Comparison of ENCODE assay signal across 8 cellular contexts in the genomic region with DNA sequence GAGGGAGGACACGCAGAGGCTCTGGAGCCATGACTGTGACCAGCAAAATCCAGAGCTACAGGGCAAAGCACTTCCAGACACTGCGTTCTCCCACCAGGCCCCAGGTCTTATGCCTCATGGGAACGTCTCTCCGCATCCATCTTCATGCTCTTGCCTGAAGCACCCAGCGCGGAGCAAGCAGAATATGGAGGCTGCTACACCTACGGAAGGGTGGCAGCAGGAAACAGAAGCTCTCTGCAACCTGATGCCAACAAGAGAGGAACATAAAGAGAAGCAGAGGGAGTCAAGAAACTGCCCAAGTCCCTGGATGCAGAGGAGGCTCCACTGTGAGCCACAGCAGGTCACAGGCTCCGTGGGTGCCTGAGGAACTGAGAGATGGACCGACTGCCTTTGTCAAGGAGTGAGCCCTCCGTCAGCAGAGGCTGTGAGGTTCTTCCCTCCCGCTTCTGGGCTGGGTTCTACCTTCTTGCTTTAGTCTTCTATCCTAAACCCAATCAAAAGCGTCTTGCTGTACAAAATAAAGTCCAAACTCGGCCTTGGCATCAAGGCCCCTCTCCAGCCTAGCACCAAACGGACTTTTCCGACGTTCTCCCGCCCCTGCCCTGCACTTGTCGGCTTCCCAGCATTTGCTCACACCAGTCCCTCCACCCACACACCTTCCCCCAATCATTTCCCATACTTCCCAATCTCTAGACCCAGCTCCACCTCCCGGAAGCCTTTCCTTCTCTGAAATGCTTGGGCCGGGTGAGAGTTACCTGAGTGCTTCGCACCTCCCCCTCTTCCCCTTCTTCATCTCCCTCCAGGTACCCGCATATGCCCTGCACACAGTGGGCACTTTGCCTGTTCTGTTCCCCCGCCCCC. TPM values are rescaled to one million over a fixed set of nuclear protein-coding genes. Genes with fewer than 3 reads are reported as not detected.
DNase-seq lines count a peak whose midpoint lies in the region; TF ChIP-seq lines count a peak whose summit lies in the region.

No MANE protein-coding gene starts in this region.

- H3K9ac ChIP-seq in mammary epithelial cell (ENCODE audit: insufficient read depth, low read length): peak overlapping the region; percentile 62
- peak overlapping the region; percentile 12 to 73 for H3K9ac ChIP-seq in liver (ENCODE audit: low read depth in 1 of 2, low read length in 2 of 2)

- peaks cover 40% of the 10 kb centered on the region for H3K36me3 ChIP-seq in A673 (ENCODE audit: insufficient read depth, low read length, poor library complexity, severe bottlenecking)
- H3K36me3 ChIP-seq in mammary epithelial cell (ENCODE audit: insufficient read depth, low read length): peaks cover 19% of the 10 kb centered on the region
- H3K36me3 ChIP-seq in liver (ENCODE audit: control insufficient read depth in 4 of 4, insufficient read depth in 3 of 4, low read depth in 1 of 4, low read length in 3 of 4): peaks cover 1 to 13% (median 7%) of the 10 kb centered on the region in 4 donors
- H3K36me3 ChIP-seq in thyroid gland: no peaks in the 10 kb centered on the region

- H2AFZ ChIP-seq in mammary epithelial cell (ENCODE audit: low read depth, low read length): peak overlapping the region; percentile 77

- TF ChIP-seq RAD21 in liver (IDR thresholded peaks at IDR 0.05): peak in 1 of 2 donors; percentile 16

- intact Hi-C loops in A673 (cut with micrococcal nuclease; ENCODE audit: unreplicated experiment) (no loop called here), mammary epithelial cell (cut with micrococcal nuclease) (loop anchor here (1.0 to 5.0 kb wide), 3 partner anchors 36 to 111 kb away; a partner anchor contains a TSS), thyroid gland (cut with DNase I) (no loop called here)

- no peak for TF ChIP-seq POLR2A in thyroid gland (IDR thresholded peaks at IDR 0.05)

- H3K4me3 ChIP-seq in A673 (ENCODE audit: low read depth, low read length, poor library complexity, severe bottlenecking) (peak overlapping the region; percentile 99), GM12865 (ENCODE audit: low read depth, low read length) (peak overlapping the region; percentile 86), mammary epithelial cell (replicated peaks in 1 of 3; ENCODE audit: insufficient read depth in 1 of 3, low read depth in 2 of 3, low read length in 3 of 3) (peak overlapping the region; percentile 76 to 98 (median 84)), liver (ENCODE audit: low read depth in 1 of 3, low read length in 3 of 3) (peak overlapping the region; percentile 92 to 94 (median 92)), thyroid gland (replicated peaks in 1 of 3) (peak overlapping the region; percentile 64 to 77 (median 68))

- H3K9me3 ChIP-seq in A673 (ENCODE audit: low read depth, low read length, poor library complexity, severe bottlenecking) (no peaks in the 10 kb centered on the region), mammary epithelial cell (replicated peaks; ENCODE audit: insufficient read depth, low read length) (no peaks in the 10 kb centered on the region), liver (ENCODE audit: control insufficient read depth in 4 of 4, low read length in 3 of 4) (no peaks in the 10 kb centered on the region), thyroid gland (no peaks in the 10 kb centered on the region)

- H3K27me3 ChIP-seq in A673 (replicated peaks; ENCODE audit: insufficient read depth, low read depth, low read length, poor library complexity): no peaks in the 10 kb centered on the region
- no peaks in the 10 kb centered on the region for H3K27me3 ChIP-seq in mammary epithelial cell (ENCODE audit: insufficient read depth, low read length)
- H3K27me3 ChIP-seq in liver (ENCODE audit: control insufficient read depth in 4 of 4, insufficient read depth in 4 of 4, low read length in 3 of 4): no peaks in the 10 kb centered on the region
- no peaks in the 10 kb centered on the region for H3K27me3 ChIP-seq in thyroid gland

- WGBS in mammary epithelial cell (ENCODE audit: low coverage, missing lambda C conversion rate): 37% methylated on average over 21 of the region's 23 CpGs
- WGBS in liver: 18% methylated on average over 23 of the region's 23 CpGs
- 42 to 51% methylated on average over 20 to 23 of the region's 23 CpGs for WGBS in thyroid gland, 2 donors

- peaks cover 24% of the 10 kb centered on the region for H3K4me1 ChIP-seq in A673 (ENCODE audit: insufficient read depth, low read length, poor library complexity, severe bottlenecking)
- peaks cover 52% of the 10 kb centered on the region for H3K4me1 ChIP-seq in mammary epithelial cell (ENCODE audit: insufficient read depth, low read length)
- peaks cover 0 to 53% (median 28%) of the 10 kb centered on the region in 4 donors for H3K4me1 ChIP-seq in liver (ENCODE audit: control insufficient read depth in 4 of 4, insufficient read depth in 4 of 4, low read length in 3 of 4)
- H3K4me1 ChIP-seq in thyroid gland: peaks cover 6 to 11% of the 10 kb centered on the region in 2 donors

- peaks cover 28% of the 10 kb centered on the region for H4K20me1 ChIP-seq in mammary epithelial cell (ENCODE audit: insufficient read depth, low read length)

- H3K27ac ChIP-seq in A673 (ENCODE audit: low read depth, low read length, poor library complexity, severe bottlenecking) (peak overlapping the region; percentile 89), mammary epithelial cell (ENCODE audit: insufficient read depth, low read depth, low read length) (peak overlapping the region; percentile 33), liver (ENCODE audit: low read depth in 1 of 2, low read length in 2 of 2) (peak overlapping the region; percentile 89 to 96), thyroid gland (no peak overlapping the region)

- dilution Hi-C loops in mammary epithelial cell (cut with HindIII; ENCODE audit: low sequenced_read_pairs): no loop called here

- TSS peak; percentile 23 for BruUV-seq in A673 (replicated peaks; lab: Mats Ljungman, UMichigan)
- BruUV-seq in mammary epithelial cell (replicated peaks; lab: Mats Ljungman, UMichigan): no TSS peak

- H3K4me2 ChIP-seq in mammary epithelial cell (ENCODE audit: insufficient read depth, low read depth, low read length): peak overlapping the region; percentile 96

- in situ Hi-C loops in mammary epithelial cell (cut with MboI; ENCODE audit: low sequenced_read_pairs in 2 of 2) (loop anchor here in 1 of 2 donors (10.0 kb wide), 1 partner anchor 109 kb away; a partner anchor contains a TSS), GM13976 (cut with MboI; ENCODE audit: low sequenced_read_pairs, unreplicated experiment) (no loop called here)

- TF ChIP-seq CTCF in A673 (conservative IDR thresholded peaks at IDR 0.05; ENCODE audit: low read depth, low read length) (no peak), GM12865 (IDR thresholded peaks at IDR 0.05; ENCODE audit: insufficient read depth, low read depth, low read length, missing control alignments) (no peak), mammary epithelial cell (conservative IDR thresholded peaks at IDR 0.05 in 1 of 2, IDR thresholded peaks at IDR 0.05 in 1 of 2; ENCODE audit: extremely low read depth in 1 of 2, insufficient read depth in 1 of 2, low read depth in 1 of 2, low read length in 2 of 2) (no peak), liver (IDR thresholded peaks at IDR 0.05; ENCODE audit: low read depth, low read length, missing input control) (no peak), thyroid gland (IDR thresholded peaks at IDR 0.05) (no peak), GM13976 (IDR thresholded peaks at IDR 0.05; ENCODE audit: borderline replicate concordance, control extremely low read depth, extremely low read depth, insufficient read depth, missing control alignments) (no peak)

- peaks cover 66% of the 10 kb centered on the region for H3K79me2 ChIP-seq in mammary epithelial cell (ENCODE audit: insufficient read depth, low read length)

- DNase-seq in A673 (ENCODE audit: low spot score) (peak; percentile 51), GM12865 (ENCODE audit: low read depth) (peak; percentile 25), NCI-H748 (lab: John Stamatoyannopoulos, UW; ENCODE audit: unreplicated experiment) (peak; percentile 77), mammary epithelial cell (peak; percentile 77), thyroid gland (peak in 1 of 2 donors; percentile 24), GM13976 (ENCODE audit: low spot score) (no peak), germinal center (ENCODE audit: low spot score) (no peak)

- POLR2A ChIA-PET in A673 (lab: Charles Lee; ENCODE audit: low non-redundant PET): interaction anchor here (0.7 kb wide), 1 partner anchor 171 kb away, joined by 9 read pairs; no protein-coding TSS in a partner anchor

- CTCF ChIA-PET in A673 (lab: Charles Lee): interaction anchor here (0.7 to 1.2 kb wide), 2 partner anchors 59 to 84 kb away, joined by 3 to 9 read pairs; no protein-coding TSS in a partner anchor
- CTCF ChIA-PET in mammary epithelial cell (lab: Charles Lee; ENCODE audit: low non-redundant PET): interaction anchor here (1.6 kb wide), 1 partner anchor 59 kb away, joined by 14 read pairs; no protein-coding TSS in a partner anchor

TF ChIP-seq in liver, 16 proteins besides CTCF, POLR2A, EP300 and RAD21:
- TF ChIP-seq, protein P1, sequence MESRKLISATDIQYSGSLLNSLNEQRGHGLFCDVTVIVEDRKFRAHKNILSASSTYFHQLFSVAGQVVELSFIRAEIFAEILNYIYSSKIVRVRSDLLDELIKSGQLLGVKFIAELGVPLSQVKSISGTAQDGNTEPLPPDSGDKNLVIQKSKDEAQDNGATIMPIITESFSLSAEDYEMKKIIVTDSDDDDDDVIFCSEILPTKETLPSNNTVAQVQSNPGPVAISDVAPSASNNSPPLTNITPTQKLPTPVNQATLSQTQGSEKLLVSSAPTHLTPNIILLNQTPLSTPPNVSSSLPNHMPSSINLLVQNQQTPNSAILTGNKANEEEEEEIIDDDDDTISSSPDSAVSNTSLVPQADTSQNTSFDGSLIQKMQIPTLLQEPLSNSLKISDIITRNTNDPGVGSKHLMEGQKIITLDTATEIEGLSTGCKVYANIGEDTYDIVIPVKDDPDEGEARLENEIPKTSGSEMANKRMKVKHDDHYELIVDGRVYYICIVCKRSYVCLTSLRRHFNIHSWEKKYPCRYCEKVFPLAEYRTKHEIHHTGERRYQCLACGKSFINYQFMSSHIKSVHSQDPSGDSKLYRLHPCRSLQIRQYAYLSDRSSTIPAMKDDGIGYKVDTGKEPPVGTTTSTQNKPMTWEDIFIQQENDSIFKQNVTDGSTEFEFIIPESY (IDR thresholded peaks at IDR 0.05): no peak
- peak; percentile 14 to 43 for TF ChIP-seq HNF4A (conservative IDR thresholded peaks at IDR 0.05)
- peak; percentile 81 to 82 for TF ChIP-seq EGR1 (IDR thresholded peaks at IDR 0.05; ENCODE audit: low read depth in 2 of 2)
- TF ChIP-seq RXRA (IDR thresholded peaks at IDR 0.05): peak; percentile 21 to 55
- TF ChIP-seq, protein P2, sequence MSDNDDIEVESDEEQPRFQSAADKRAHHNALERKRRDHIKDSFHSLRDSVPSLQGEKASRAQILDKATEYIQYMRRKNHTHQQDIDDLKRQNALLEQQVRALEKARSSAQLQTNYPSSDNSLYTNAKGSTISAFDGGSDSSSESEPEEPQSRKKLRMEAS (IDR thresholded peaks at IDR 0.05): peak; percentile 67
- peak in 1 of 2 donors; percentile 29 for TF ChIP-seq GABPA (IDR thresholded peaks at IDR 0.05 in 1 of 2, conservative IDR thresholded peaks at IDR 0.05 in 1 of 2)

RNA-seq across cellular contexts. Expression of a gene that starts 0.9 kb away (rescaled TPM):
- total RNA-seq in A673 (2021): 245 and 273 TPM in 2 replicates
- total RNA-seq in mammary epithelial cell: 100 to 1,000 TPM; 335 to 503 TPM
- polyA plus RNA-seq in mammary epithelial cell: 425 TPM
- polyA minus RNA-seq in mammary epithelial cell: 914 TPM
- 100 to 1,000 TPM; 495 to 815 TPM for total RNA-seq in liver
- 100 to 1,000 TPM; 271 to 705 TPM for polyA plus RNA-seq in liver
- 10 to 100 TPM; 22.4 to 82.2 (median 40.4) TPM for total RNA-seq in thyroid gland

Comparison
In these comparisons a context has a peak if more than half of its experiments do, and no peak if none do; other contexts are left out.
1. DNase-seq: peak in A673 (single experiment), GM12865 (single experiment), NCI-H748 (single experiment) and mammary epithelial cell (single experiment); none in GM13976 (single experiment) and germinal center (single experiment).
2. H3K27ac ChIP-seq: peak in A673 (single experiment), mammary epithelial cell (single experiment) and liver (2 of 2); none in thyroid gland (0 of 3).
3. Peak in every context shown above with its lines, with median percentiles within 50 percentile points of each other: H3K4me3 ChIP-seq.